29 cellular contexts compared by ENCODE assay signal in genomic region chr3:127299276-127299675, GRCh38. TPM values are rescaled to one million over a fixed set of nuclear protein-coding genes. Genes with fewer than 3 reads are reported as not detected.
DNase-seq lines count a peak whose midpoint lies in the region; ATAC-seq and TF ChIP-seq lines count a peak whose summit lies in the region.
"Had no signal": no experiment of that assay in that cellular context is flagged by ENCODE, and none has a peak within 500 bp of the region (broad histone marks: within the 10 kb centered on the region; RNA-seq: fewer than 3 reads in every experiment).

No MANE protein-coding gene starts in this region.

- DNase-seq in GM23248 (peak; percentile 10), NOMO-1 treated with DMSO at 0.1 percent for 48 hours (lab: John Stamatoyannopoulos, UW; ENCODE audit: unreplicated experiment) (peak; percentile 48), globus pallidus (ENCODE audit: low spot score) (peak; percentile 6), psoas muscle (peak in 1 of 2 donors; percentile 10), NCI-H2029 (lab: John Stamatoyannopoulos, UW) (no peak), NCI-H2029 treated with DMSO at 0.1 percent for 48 hours (lab: John Stamatoyannopoulos, UW) (no peak)
- DNase-seq: activated CD4-positive, alpha-beta T cell treated with anti-CD3 and anti-CD28 coated beads, Interleukin-2, amount 10 ng/mL, durations not matched to agents 7 days and 5 days; activated CD8-positive, alpha-beta memory T cell treated with anti-CD3 and anti-CD28 coated beads, Interleukin-2, amount 50 U/mL, for 48 hours; activated effector memory CD4-positive, alpha-beta T cell treated with Interleukin-2 at 50 U/mL for 16 hours; DMS79; foreskin keratinocyte; H7; Karpas-422; kidney; NCI-H2171; NCI-H526; stimulated activated CD4-positive, alpha-beta T cell treated with anti-CD3 and anti-CD28 coated beads, Interleukin-2, amount 100 ng/mL, for 24 hours; stimulated activated naive CD4-positive, alpha-beta T cell treated with Interleukin-2 at 50 U/mL for 16 hours had no signal

- H3K36me3 ChIP-seq in GM23248 (ENCODE audit: low read depth) (no peaks in the 10 kb centered on the region), psoas muscle (ENCODE audit: insufficient read depth in 1 of 2, low read depth in 1 of 2) (no peaks in the 10 kb centered on the region)

- H4K20me1 ChIP-seq in GM23248 (ENCODE audit: insufficient read depth), result no peaks in the 10 kb centered on the region

- no peak overlapping the region for H3K9ac ChIP-seq in GM23248
- H3K9ac ChIP-seq: parathyroid adenoma had no signal

- no peak for TF ChIP-seq CTCF in psoas muscle (IDR thresholded peaks at IDR 0.05)

- intact Hi-C loops in psoas muscle (cut with DNase I), result loop anchor here in 1 of 2 donors (10.0 kb wide), 1 partner anchor 986 kb away; no protein-coding TSS in a partner anchor

- in situ Hi-C loops in GM23248 (cut with MboI), result no loop called here

- H2AFZ ChIP-seq in GM23248, result no peak overlapping the region
- H2AFZ ChIP-seq: parathyroid adenoma had no signal

- no peaks in the 10 kb centered on the region for H3K9me2 ChIP-seq in GM23248 (ENCODE audit: insufficient read depth)

- H3K4me3 ChIP-seq in GM23248, result no peak overlapping the region
- H3K4me3 ChIP-seq in psoas muscle, result no peak overlapping the region

- no peak overlapping the region for H3K4me2 ChIP-seq in GM23248 (ENCODE audit: unreplicated experiment)

- H3K4me1 ChIP-seq in GM23248 (ENCODE audit: insufficient read depth), result no peaks in the 10 kb centered on the region
- H3K4me1 ChIP-seq in psoas muscle, result no peaks in the 10 kb centered on the region
- H3K4me1 ChIP-seq: parathyroid adenoma had no signal

- no peaks in the 10 kb centered on the region for H3K79me2 ChIP-seq in GM23248 (ENCODE audit: insufficient read depth)
- H3K79me2 ChIP-seq: parathyroid adenoma had no signal

- ATAC-seq in psoas muscle, result peak in 3 of 4 donors; percentile 8 to 41 (median 22)
- ATAC-seq in GM21529 (IDR thresholded peaks at IDR 0.05; ENCODE audit: unreplicated experiment), result no peak
- no peak for ATAC-seq in HG02870 (IDR thresholded peaks at IDR 0.05; ENCODE audit: unreplicated experiment)
- ATAC-seq: foreskin keratinocyte had no signal

- H3K9me3 ChIP-seq in GM23248 (ENCODE audit: low read depth) (no peaks in the 10 kb centered on the region), psoas muscle (no peaks in the 10 kb centered on the region)

- no peaks in the 10 kb centered on the region for H3F3A ChIP-seq in GM23248 (ENCODE audit: insufficient read depth)

- H3K27ac ChIP-seq in GM23248 (no peak overlapping the region), psoas muscle (no peak overlapping the region)
- H3K27ac ChIP-seq: epithelial cell of prostate, foreskin keratinocyte, parathyroid adenoma, VCaP had no signal

- H3K27me3 ChIP-seq in GM23248 (replicated peaks; ENCODE audit: insufficient read depth) (peaks cover 36% of the 10 kb centered on the region), psoas muscle (ENCODE audit: insufficient read depth in 3 of 3, low read length in 2 of 3) (no peaks in the 10 kb centered on the region)

- 33 to 37% methylated on average over 6 of the region's 6 CpGs for WGBS in GM23248 (ENCODE audit: low coverage in 1 of 2, low lambda C conversion rate in 2 of 2, missing lambda C conversion rate in 2 of 2), 2 experiments
- WGBS in psoas muscle, 3 donors, result 78 to 84% (median 84%) methylated on average over 6 of the region's 6 CpGs

RNA-seq across cellular contexts. Expression of gene PRR20G, which starts 11.4 kb away (rescaled TPM):
- not detected in 2 replicates for total RNA-seq in GM23248 (2014; rRNA removed; shearing (Covaris generic))
- polyA plus RNA-seq in GM23248 (2016; fragmentation: Nextera tagmentation; extraction: Ambion mirVana), result not detected in 2 replicates
- not detected for total RNA-seq in psoas muscle
- not detected for polyA plus RNA-seq in psoas muscle
- total RNA-seq: activated CD4-positive, alpha-beta T cell treated with anti-CD3 and anti-CD28 coated beads, Interleukin-2, amount 10 ng/mL, durations not matched to agents 7 days and 5 days; dermis microvascular lymphatic vessel endothelial cell; foreskin keratinocyte; H7; HT1080; kidney; OCI-LY7; skeletal muscle tissue; T-helper 1 cell treated with Interleukin-12 subunit alpha and Interleukin-12 subunit beta and Interleukin-4 antibody, amounts not matched to agents 30 ng/mL and 1 ng/mL, for 36 hours had no signal
- polyA plus RNA-seq: adipose tissue had no signal

Comparison
In these comparisons a context has a peak if more than half of its experiments do, and no peak if none do; other contexts are left out.
1. DNase-seq: peak in GM23248 (single experiment), NOMO-1 treated with DMSO at 0.1 percent for 48 hours (single experiment) and globus pallidus (single experiment); none in NCI-H2029 (single experiment) and NCI-H2029 treated with DMSO at 0.1 percent for 48 hours (single experiment).
2. ATAC-seq: peak in psoas muscle (3 of 4); none in GM21529 (single experiment) and HG02870 (single experiment).